8 cellular contexts compared by ENCODE assay signal in genomic region chr19:48123907-48124675, GRCh38. TPM values are rescaled to one million over a fixed set of nuclear protein-coding genes. Genes with fewer than 3 reads are reported as not detected.
A peak's percentile ranks its signal among the peaks of the same experiment; 100 is the strongest.
DNase-seq lines count a peak whose midpoint lies in the region; ATAC-seq and TF ChIP-seq lines count a peak whose summit lies in the region.

No MANE protein-coding gene starts in this region.

- TF ChIP-seq CTCF in GM20000 (IDR thresholded peaks at IDR 0.05; ENCODE audit: extremely low read depth, missing control alignments) (no peak), foreskin fibroblast (IDR thresholded peaks at IDR 0.05; ENCODE audit: low read depth, low read length) (peak; percentile 32)

- H3K4me3 ChIP-seq in foreskin fibroblast (ENCODE audit: low read depth in 1 of 2, low read length in 2 of 2), result no peak overlapping the region

- ATAC-seq in GM19023 (IDR thresholded peaks at IDR 0.05; ENCODE audit: unreplicated experiment) (no peak), HG02938 (IDR thresholded peaks at IDR 0.05; ENCODE audit: unreplicated experiment) (no peak), GM21723 (IDR thresholded peaks at IDR 0.05; ENCODE audit: unreplicated experiment) (no peak)

- DNase-seq in GM20000 (ENCODE audit: low spot score) (peak; percentile 54), SW480 (ENCODE audit: low spot score) (peak; percentile 98), foreskin fibroblast (peak; percentile 89 to 94), SK-N-DZ (ENCODE audit: low spot score) (no peak)
- DNase-seq in stimulated activated CD4-positive, alpha-beta T cell treated with anti-CD3 and anti-CD28 coated beads, Interleukin-4, amount 100 ng/mL, for 1 hour, result peak; percentile 19

RNA-seq across cellular contexts. Expression of gene PLA2G4C, which starts 13.5 kb away (rescaled TPM):
- 0.96 TPM in 1 of 2 replicates, not detected in the other for polyA plus RNA-seq in SK-N-DZ (2014; cell fraction: cytosol; rRNA removed)
- not detected in 2 replicates for polyA plus RNA-seq in SK-N-DZ (2014; cell fraction: nucleus; rRNA removed)

RNA-seq across cellular contexts. Expression of gene LIG1, which starts 46.1 kb away (rescaled TPM):
- 41.8 and 47.7 TPM in 2 replicates for polyA plus RNA-seq in SK-N-DZ (2014; cell fraction: cytosol; rRNA removed)
- 91.8 and 130 TPM in 2 replicates for polyA plus RNA-seq in SK-N-DZ (2014; cell fraction: nucleus; rRNA removed)

RNA-seq across cellular contexts. Expression of gene ZSWIM9, which starts 46.4 kb away (rescaled TPM):
- polyA plus RNA-seq in SK-N-DZ (2014; cell fraction: cytosol; rRNA removed), result 0.38 and 0.41 TPM in 2 replicates
- 0.67 and 1.7 TPM in 2 replicates for polyA plus RNA-seq in SK-N-DZ (2014; cell fraction: nucleus; rRNA removed)
